20 cellular contexts compared by ENCODE assay signal in genomic region chr18:40708726-40709125, GRCh38.
"Had no signal": no experiment of that assay in that cellular context is flagged by ENCODE, and none has a peak within 500 bp of the region (broad histone marks: within the 10 kb centered on the region; RNA-seq: fewer than 3 reads in every experiment).

No MANE protein-coding gene starts in this region.

- ATAC-seq: activated CD4-positive, alpha-beta T cell treated with anti-CD3 and anti-CD28 coated beads for 36 hours; activated naive CD4-positive, alpha-beta T cell treated with anti-CD3 and anti-CD28 coated beads, Interleukin-2, amount 50 U/mL, for 72 hours; heart right ventricle; naive thymus-derived CD8-positive, alpha-beta T cell had no signal

- H3K4me3 ChIP-seq: adrenal gland, coronary artery, esophagus muscularis mucosa, heart right ventricle, prostate gland, right atrium auricular region, thyroid gland had no signal

- DNase-seq: activated CD4-positive, alpha-beta memory T cell treated with anti-CD3 and anti-CD28 coated beads for 36 hours; activated CD4-positive, alpha-beta T cell treated with anti-CD3 and anti-CD28 coated beads for 36 hours; activated gamma-delta T cell treated with Interleukin-2 at 50 U/mL for 16 hours; activated T-cell treated with anti-CD3 and anti-CD28 coated beads for 4 hours; adrenal gland; heart right ventricle; immature natural killer cell; mesenchymal stem cell; naive thymus-derived CD8-positive, alpha-beta T cell; stimulated activated CD4-positive, alpha-beta T cell treated with anti-CD3 and anti-CD28 coated beads, Interleukin-12 subunit alpha, Interleukin-12 subunit beta, amount 100 ng/mL, for 4 hours; stimulated activated CD4-positive, alpha-beta T cell treated with anti-CD3 and anti-CD28 coated beads, Interleukin-1b, Interleukin-23, amount 100 ng/mL, for 48 hours; stimulated activated CD8-positive, alpha-beta memory T cell treated with anti-CD3 and anti-CD28 coated beads, Interleukin-4, amount 100 ng/mL, for 48 hours; stimulated activated naive CD4-positive, alpha-beta T cell; T-helper 2 cell; thyroid gland had no signal
